ENCODE assay signal across 1 cellular context in genomic region chr13:95378603-95379002, GRCh38.
A peak's percentile ranks its signal among the peaks of the same experiment; 100 is the strongest.
TF ChIP-seq lines count a peak whose summit lies in the region.

No MANE protein-coding gene starts in this region.

TF ChIP-seq in liver, 16 proteins besides CTCF, POLR2A, EP300 and RAD21 (continued from another document):
- TF ChIP-seq NR2F2 (IDR thresholded peaks at IDR 0.05) (no peak), TAF1 (conservative IDR thresholded peaks at IDR 0.05) (no peak), ATF3 (IDR thresholded peaks at IDR 0.05) (no peak), JUND (IDR thresholded peaks at IDR 0.05) (no peak), GABPA (IDR thresholded peaks at IDR 0.05 in 1 of 2, conservative IDR thresholded peaks at IDR 0.05 in 1 of 2) (no peak), YY1 (IDR thresholded peaks at IDR 0.05) (peak; percentile 96), HNF4A (conservative IDR thresholded peaks at IDR 0.05) (peak; percentile 74 to 83), EGR1 (IDR thresholded peaks at IDR 0.05; ENCODE audit: low read depth in 2 of 2) (no peak), RXRA (IDR thresholded peaks at IDR 0.05) (peak; percentile 50 to 83)
- TF ChIP-seq, protein P1, sequence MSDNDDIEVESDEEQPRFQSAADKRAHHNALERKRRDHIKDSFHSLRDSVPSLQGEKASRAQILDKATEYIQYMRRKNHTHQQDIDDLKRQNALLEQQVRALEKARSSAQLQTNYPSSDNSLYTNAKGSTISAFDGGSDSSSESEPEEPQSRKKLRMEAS (IDR thresholded peaks at IDR 0.05) = peak; percentile 32
